ENCODE assay signal across 19 cellular contexts in genomic region chr3:45002139-45002660, GRCh38. TPM values are rescaled to one million over a fixed set of nuclear protein-coding genes. Genes with fewer than 3 reads are reported as not detected.
DNase-seq lines count a peak whose midpoint lies in the region; ATAC-seq, FAIRE-seq and TF ChIP-seq lines count a peak whose summit lies in the region.
"Had no signal": no experiment of that assay in that cellular context is flagged by ENCODE, and none has a peak within 500 bp of the region (broad histone marks: within the 10 kb centered on the region; RNA-seq: fewer than 3 reads in every experiment).

No MANE protein-coding gene starts in this region.

- POLR2A ChIA-PET in activated naive CD8-positive, alpha-beta T cell treated with anti-CD3 and anti-CD28 coated beads, Interleukin-2, amount 10 ng/mL, durations not matched to agents 7 days and 5 days (lab: Charles Lee): no interaction called here
- POLR2A ChIA-PET in T-cell (lab: Charles Lee) (interaction anchor here in 1 of 2 donors (0.6 to 0.8 kb wide), 2 partner anchors 11 to 1523 kb away, joined by 3 read pairs; no protein-coding TSS in a partner anchor), HepG2 (lab: Yijun Ruan, JAX) (no interaction called here), Caco-2 (lab: Charles Lee) (no interaction called here)

- DNase-seq in activated naive CD8-positive, alpha-beta T cell treated with anti-CD3 and anti-CD28 coated beads, Interleukin-2, amount 10 ng/mL, durations not matched to agents 7 days and 5 days: no peak
- DNase-seq in activated naive CD8-positive, alpha-beta T cell treated with anti-CD3 and anti-CD28 coated beads, Interleukin-2, amount 50 U/mL, for 24 hours: no peak
- DNase-seq in T-cell (no peak), HepG2 (ENCODE audit: low spot score) (peak; percentile 16), Caco-2 (no peak), SK-N-DZ (ENCODE audit: low spot score) (no peak)
- DNase-seq in stimulated activated effector memory CD8-positive, alpha-beta T cell treated with anti-CD3 and anti-CD28 coated beads, Interleukin-12 subunit alpha, Interleukin-12 subunit beta, amount 100 ng/mL, for 72 hours (ENCODE audit: low spot score in 2 of 2): no peak
- DNase-seq: DND-41, GF-D8, GOT3, NCI-H1092 treated with DMSO at 0.1 percent for 48 hours, NCI-H1694, NCI-H2107, NCI-H69, PC-9 had no signal

- no peaks in the 10 kb centered on the region for H3K27me3 Mint-ChIP-seq in activated naive CD8-positive, alpha-beta T cell treated with anti-CD3 and anti-CD28 coated beads, Interleukin-2, amount 10 ng/mL, durations not matched to agents 7 days and 5 days
- no peaks in the 10 kb centered on the region for H3K27me3 Mint-ChIP-seq in activated naive CD8-positive, alpha-beta T cell treated with anti-CD3 and anti-CD28 coated beads, Interleukin-2, amount 50 U/mL, for 24 hours
- H3K27me3 Mint-ChIP-seq in T-cell (no peaks in the 10 kb centered on the region), Caco-2 (ENCODE audit: insufficient read depth, unreplicated experiment) (no peaks in the 10 kb centered on the region)

- intact Hi-C loops in HepG2 (cut with micrococcal nuclease; ENCODE audit: unreplicated experiment) (no loop called here), Caco-2 (cut with micrococcal nuclease; ENCODE audit: unreplicated experiment) (no loop called here)

- ATAC-seq in activated naive CD8-positive, alpha-beta T cell treated with anti-CD3 and anti-CD28 coated beads, Interleukin-2, amount 10 ng/mL, durations not matched to agents 7 days and 5 days (ENCODE audit: low read depth): no peak
- no peak for ATAC-seq in activated naive CD8-positive, alpha-beta T cell treated with anti-CD3 and anti-CD28 coated beads, Interleukin-2, amount 50 U/mL, for 24 hours
- ATAC-seq in T-cell (replicated peaks in 1 of 4) (no peak), HepG2 (peak; percentile 68), HG03025 (IDR thresholded peaks at IDR 0.05; ENCODE audit: low FRiP score, unreplicated experiment) (no peak)
- no peak for ATAC-seq in stimulated activated effector memory CD8-positive, alpha-beta T cell treated with anti-CD3 and anti-CD28 coated beads, Interleukin-12 subunit alpha, Interleukin-12 subunit beta, amount 100 ng/mL, for 72 hours
- ATAC-seq: K562 had no signal

- no peak overlapping the region for H3K4me3 ChIP-seq in HepG2 (replicated peaks in 1 of 3; ENCODE audit: insufficient read depth in 1 of 3, low read depth in 2 of 3, low read length in 3 of 3)
- H3K4me3 ChIP-seq in Caco-2 (ENCODE audit: low read depth, low read length): no peak overlapping the region
- H3K4me3 ChIP-seq: K562, PC-9 had no signal

- H3K9me3 ChIP-seq in HepG2 (ENCODE audit: low read length) (no peaks in the 10 kb centered on the region), Caco-2 (no peaks in the 10 kb centered on the region)

- peaks cover 12% of the 10 kb centered on the region for H3K4me1 ChIP-seq in HepG2 (ENCODE audit: insufficient read depth, low read length)
- H3K4me1 ChIP-seq in Caco-2: no peaks in the 10 kb centered on the region

- H3K9ac ChIP-seq in HepG2 (ENCODE audit: insufficient read depth, low read depth, low read length): no peak overlapping the region

- no peak overlapping the region for H2AFZ ChIP-seq in HepG2 (ENCODE audit: low read length)
- H2AFZ ChIP-seq: PC-9 had no signal

- H3K36me3 Mint-ChIP-seq in activated naive CD8-positive, alpha-beta T cell treated with anti-CD3 and anti-CD28 coated beads, Interleukin-2, amount 10 ng/mL, durations not matched to agents 7 days and 5 days: peaks cover 56% of the 10 kb centered on the region
- peaks cover 75% of the 10 kb centered on the region for H3K36me3 Mint-ChIP-seq in activated naive CD8-positive, alpha-beta T cell treated with anti-CD3 and anti-CD28 coated beads, Interleukin-2, amount 50 U/mL, for 24 hours (ENCODE audit: low read depth)
- H3K36me3 Mint-ChIP-seq in T-cell: peaks cover 68% of the 10 kb centered on the region
- peaks cover 97% of the 10 kb centered on the region for H3K36me3 Mint-ChIP-seq in stimulated activated effector memory CD8-positive, alpha-beta T cell treated with anti-CD3 and anti-CD28 coated beads, Interleukin-12 subunit alpha, Interleukin-12 subunit beta, amount 100 ng/mL, for 72 hours
- peaks cover 78% of the 10 kb centered on the region for H3K36me3 Mint-ChIP-seq in Caco-2 (ENCODE audit: insufficient read depth, unreplicated experiment)

- peaks cover 11% of the 10 kb centered on the region for H3K4me1 Mint-ChIP-seq in activated naive CD8-positive, alpha-beta T cell treated with anti-CD3 and anti-CD28 coated beads, Interleukin-2, amount 10 ng/mL, durations not matched to agents 7 days and 5 days
- peaks cover 24% of the 10 kb centered on the region for H3K4me1 Mint-ChIP-seq in activated naive CD8-positive, alpha-beta T cell treated with anti-CD3 and anti-CD28 coated beads, Interleukin-2, amount 50 U/mL, for 24 hours
- peaks cover 29 to 44% (median 38%) of the 10 kb centered on the region in 3 donors for H3K4me1 Mint-ChIP-seq in T-cell
- peaks cover 18% of the 10 kb centered on the region for H3K4me1 Mint-ChIP-seq in stimulated activated effector memory CD8-positive, alpha-beta T cell treated with anti-CD3 and anti-CD28 coated beads, Interleukin-12 subunit alpha, Interleukin-12 subunit beta, amount 100 ng/mL, for 72 hours
- no peaks in the 10 kb centered on the region for H3K4me1 Mint-ChIP-seq in Caco-2 (ENCODE audit: low read depth, unreplicated experiment)

- CTCF ChIA-PET in T-cell (lab: Charles Lee): no interaction called here
- CTCF ChIA-PET in HepG2 (lab: Yijun Ruan, JAX; ENCODE audit: low intra/inter-chr PET ratio, low total read pairs): no interaction called here
- CTCF ChIA-PET in Caco-2 (lab: Charles Lee): no interaction called here

- peaks cover 3% of the 10 kb centered on the region for H3K9me3 Mint-ChIP-seq in activated naive CD8-positive, alpha-beta T cell treated with anti-CD3 and anti-CD28 coated beads, Interleukin-2, amount 10 ng/mL, durations not matched to agents 7 days and 5 days
- peaks cover 9% of the 10 kb centered on the region for H3K9me3 Mint-ChIP-seq in activated naive CD8-positive, alpha-beta T cell treated with anti-CD3 and anti-CD28 coated beads, Interleukin-2, amount 50 U/mL, for 24 hours
- H3K9me3 Mint-ChIP-seq in T-cell (peaks cover 0 to 4% (median 0%) of the 10 kb centered on the region in 3 donors), Caco-2 (ENCODE audit: unreplicated experiment) (no peaks in the 10 kb centered on the region)
- H3K9me3 Mint-ChIP-seq in stimulated activated effector memory CD8-positive, alpha-beta T cell treated with anti-CD3 and anti-CD28 coated beads, Interleukin-12 subunit alpha, Interleukin-12 subunit beta, amount 100 ng/mL, for 72 hours: no peaks in the 10 kb centered on the region

- peak overlapping the region; percentile 8 for H3K27ac Mint-ChIP-seq in activated naive CD8-positive, alpha-beta T cell treated with anti-CD3 and anti-CD28 coated beads, Interleukin-2, amount 10 ng/mL, durations not matched to agents 7 days and 5 days
- no peak overlapping the region for H3K27ac Mint-ChIP-seq in activated naive CD8-positive, alpha-beta T cell treated with anti-CD3 and anti-CD28 coated beads, Interleukin-2, amount 50 U/mL, for 24 hours
- peak overlapping the region; percentile 73 to 90 for H3K27ac Mint-ChIP-seq in T-cell
- H3K27ac Mint-ChIP-seq in stimulated activated effector memory CD8-positive, alpha-beta T cell treated with anti-CD3 and anti-CD28 coated beads, Interleukin-12 subunit alpha, Interleukin-12 subunit beta, amount 100 ng/mL, for 72 hours: peak overlapping the region; percentile 80
- no peak overlapping the region for H3K27ac Mint-ChIP-seq in Caco-2 (ENCODE audit: unreplicated experiment)

- H4K20me1 ChIP-seq in HepG2 (ENCODE audit: insufficient read depth, low read length): no peaks in the 10 kb centered on the region

- FAIRE-seq in HepG2 (lab: Jason Lieb, UNC): no peak
- FAIRE-seq: D721Med, K562 had no signal

- no peak for TF ChIP-seq RAD21 in HepG2 (CRISPR knock-in tag; IDR thresholded peaks at IDR 0.05)

- H3K4me2 ChIP-seq in HepG2 (ENCODE audit: low read depth, low read length): no peak overlapping the region
- H3K4me2 ChIP-seq: PC-9 had no signal

- WGBS in HepG2 (ENCODE audit: low lambda C conversion rate): 58% methylated on average over 2 of the region's 2 CpGs

- no peak for TF ChIP-seq EP300 in HepG2 (IDR thresholded peaks at IDR 0.05; ENCODE audit: low read depth in 2 of 2, low read length in 2 of 2)
- no peak for TF ChIP-seq EP300 in HepG2 (CRISPR knock-in tag; IDR thresholded peaks at IDR 0.05; ENCODE audit: borderline replicate concordance)

- no peaks in the 10 kb centered on the region for H3K79me2 ChIP-seq in HepG2 (ENCODE audit: insufficient read depth, low read length)

- no peaks in the 10 kb centered on the region for H3K27me3 ChIP-seq in HepG2 (ENCODE audit: control insufficient read depth in 1 of 2, insufficient read depth in 2 of 2, low read length in 2 of 2)
- H3K27me3 ChIP-seq in Caco-2 (replicated peaks; ENCODE audit: control insufficient read depth, insufficient read depth, low read length): no peaks in the 10 kb centered on the region

- H3K27ac ChIP-seq in HepG2 (ENCODE audit: extremely low read length, insufficient read depth, low read length): peak overlapping the region; percentile 40
- H3K27ac ChIP-seq: HL-60, PC-9 had no signal

- no peak for TF ChIP-seq POLR2A in HepG2 (IDR thresholded peaks at IDR 0.05; ENCODE audit: insufficient read depth in 1 of 2, low read depth in 2 of 2, low read length in 2 of 2)

- TF ChIP-seq CTCF in HepG2 (CRISPR knock-in tag; IDR thresholded peaks at IDR 0.05) (no peak), Caco-2 (IDR thresholded peaks at IDR 0.05; ENCODE audit: insufficient read depth in 1 of 2, low read depth in 1 of 2, low read length in 1 of 2, severe bottlenecking in 1 of 2, unreplicated experiment in 1 of 2) (no peak)

- no peak overlapping the region for H3K4me3 Mint-ChIP-seq in activated naive CD8-positive, alpha-beta T cell treated with anti-CD3 and anti-CD28 coated beads, Interleukin-2, amount 10 ng/mL, durations not matched to agents 7 days and 5 days
- H3K4me3 Mint-ChIP-seq in activated naive CD8-positive, alpha-beta T cell treated with anti-CD3 and anti-CD28 coated beads, Interleukin-2, amount 50 U/mL, for 24 hours: no peak overlapping the region
- H3K4me3 Mint-ChIP-seq in T-cell: no peak overlapping the region
- no peak overlapping the region for H3K4me3 Mint-ChIP-seq in stimulated activated effector memory CD8-positive, alpha-beta T cell treated with anti-CD3 and anti-CD28 coated beads, Interleukin-12 subunit alpha, Interleukin-12 subunit beta, amount 100 ng/mL, for 72 hours
- no peak overlapping the region for H3K4me3 Mint-ChIP-seq in Caco-2 (ENCODE audit: unreplicated experiment)

- H3K36me3 ChIP-seq in HepG2 (replicated peaks in 1 of 2; ENCODE audit: control insufficient read depth in 1 of 2, insufficient read depth in 2 of 2, low read length in 2 of 2): peaks cover 27 to 73% of the 10 kb centered on the region in 2 experiments
- peaks cover 5% of the 10 kb centered on the region for H3K36me3 ChIP-seq in Caco-2 (ENCODE audit: control insufficient read depth, insufficient read depth, low read length)

- no TSS peak for BruUV-seq in HepG2 (replicated peaks; lab: Mats Ljungman, UMichigan)
- no TSS peak for BruUV-seq in Caco-2 (replicated peaks; lab: Mats Ljungman, UMichigan)

- in situ Hi-C loops in HepG2 (cut with HindIII; ENCODE audit: extremely low pct_ligation_motif_present, low pct_unique_long_range_greater_than_20kb): no loop called here

RNA-seq across cellular contexts. Expression of gene CLEC3B, which starts 23.9 kb away (rescaled TPM):
- total RNA-seq in activated naive CD8-positive, alpha-beta T cell treated with anti-CD3 and anti-CD28 coated beads, Interleukin-2, amount 10 ng/mL, durations not matched to agents 7 days and 5 days: under 1 TPM in 1 of 2 experiments, not detected in 1; 0.45 TPM
- total RNA-seq in T-cell: 1 to 10 TPM in 2 of 5 donors, under 1 TPM in 3; 0.55 to 1.6 (median 0.66) TPM
- total RNA-seq in HepG2 (2016; rRNA removed; fragmentation: Illumina TruSeq; extraction: Trizol): not detected in 2 replicates
- total RNA-seq in HepG2 (2016; cell fraction: cytosol; rRNA removed; fragmentation: Illumina TruSeq; extraction: Trizol; ENCODE audit: low read depth): not detected in 2 replicates
- not detected in 2 replicates for total RNA-seq in HepG2 (2016; cell fraction: insoluble cytoplasmic fraction; rRNA removed; fragmentation: Illumina TruSeq; extraction: Trizol)
- not detected in 2 replicates for total RNA-seq in HepG2 (2016; cell fraction: membrane; rRNA removed; fragmentation: Illumina TruSeq; extraction: Trizol)
- not detected in 2 replicates for total RNA-seq in HepG2 (2016; cell fraction: nucleus; rRNA removed; fragmentation: Illumina TruSeq; extraction: Trizol)
- 0.07 and 0.10 TPM in 2 replicates for polyA plus RNA-seq in HepG2 (2011; rRNA removed)
- polyA plus RNA-seq in HepG2 (2011; cell fraction: cytosol; rRNA removed): not detected in 2 replicates
- 0.39 and 0.47 TPM in 2 replicates for polyA plus RNA-seq in HepG2 (2011; cell fraction: nucleus; rRNA removed)
- polyA plus RNA-seq in HepG2 (2012): 0.24 TPM in 1 of 2 replicates, not detected in the other
- polyA plus RNA-seq in HepG2 (2016; cell fraction: cytosol; fragmentation: Illumina TruSeq; extraction: Trizol; ENCODE audit: low read depth): not detected in 2 replicates
- polyA plus RNA-seq in HepG2 (2016; cell fraction: insoluble cytoplasmic fraction; fragmentation: Illumina TruSeq; extraction: Trizol; ENCODE audit: low read depth): not detected in 2 replicates
- not detected in 2 replicates for polyA plus RNA-seq in HepG2 (2016; cell fraction: membrane; fragmentation: Illumina TruSeq; extraction: Trizol; ENCODE audit: low read depth)
- polyA plus RNA-seq in HepG2 (2016; cell fraction: nucleus; fragmentation: Illumina TruSeq; extraction: Trizol; ENCODE audit: insufficient read depth, low read depth): 0.77 TPM in 1 of 2 replicates, not detected in the other
- 0.37 TPM in 1 of 2 replicates, not detected in the other for polyA minus RNA-seq in HepG2 (2011; rRNA and poly(A)+ RNA removed; ENCODE audit: low replicate concordance)
- not detected in 2 replicates for polyA minus RNA-seq in HepG2 (2011; cell fraction: cytosol; rRNA and poly(A)+ RNA removed)
- 0.77 TPM in 1 of 2 replicates, not detected in the other for polyA minus RNA-seq in HepG2 (2011; cell fraction: nucleus; rRNA and poly(A)+ RNA removed)
- 1.1 TPM in 1 of 2 replicates, not detected in the other for total RNA-seq in Caco-2 (2022)
- polyA plus RNA-seq in SK-N-DZ (2014; cell fraction: cytosol; rRNA removed): not detected in 2 replicates
- polyA plus RNA-seq in SK-N-DZ (2014; cell fraction: nucleus; rRNA removed): not detected in 2 replicates
- total RNA-seq: K562, PC-9 had no signal
- polyA plus RNA-seq: K562 had no signal

RNA-seq across cellular contexts. Expression of gene EXOSC7, which starts 26.2 kb away (rescaled TPM):
- 10 to 100 TPM; 47.8 to 49.0 TPM for total RNA-seq in activated naive CD8-positive, alpha-beta T cell treated with anti-CD3 and anti-CD28 coated beads, Interleukin-2, amount 10 ng/mL, durations not matched to agents 7 days and 5 days
- total RNA-seq in T-cell (10 to 100 TPM; 27.7 to 44.3 (median 42.0) TPM), HepG2 (2016; rRNA removed; fragmentation: Illumina TruSeq; extraction: Trizol) (74.7 and 81.9 TPM in 2 replicates), Caco-2 (2022) (70.9 and 73.8 TPM in 2 replicates)
- total RNA-seq in HepG2 (2016; cell fraction: cytosol; rRNA removed; fragmentation: Illumina TruSeq; extraction: Trizol; ENCODE audit: low read depth): 14.7 and 18.3 TPM in 2 replicates
- total RNA-seq in HepG2 (2016; cell fraction: insoluble cytoplasmic fraction; rRNA removed; fragmentation: Illumina TruSeq; extraction: Trizol): 74.4 and 92.0 TPM in 2 replicates
- total RNA-seq in HepG2 (2016; cell fraction: membrane; rRNA removed; fragmentation: Illumina TruSeq; extraction: Trizol): 20.2 and 24.8 TPM in 2 replicates
- 45.8 and 52.9 TPM in 2 replicates for total RNA-seq in HepG2 (2016; cell fraction: nucleus; rRNA removed; fragmentation: Illumina TruSeq; extraction: Trizol)
- polyA plus RNA-seq in HepG2 (2011; rRNA removed): 56.8 and 68.3 TPM in 2 replicates
- 69.7 and 74.0 TPM in 2 replicates for polyA plus RNA-seq in HepG2 (2011; cell fraction: cytosol; rRNA removed)
- 30.3 and 40.7 TPM in 2 replicates for polyA plus RNA-seq in HepG2 (2011; cell fraction: nucleus; rRNA removed)
- polyA plus RNA-seq in HepG2 (2012): 56.8 and 61.8 TPM in 2 replicates
- 12.5 and 13.4 TPM in 2 replicates for polyA plus RNA-seq in HepG2 (2016; cell fraction: cytosol; fragmentation: Illumina TruSeq; extraction: Trizol; ENCODE audit: low read depth)
- 79.1 and 90.4 TPM in 2 replicates for polyA plus RNA-seq in HepG2 (2016; cell fraction: insoluble cytoplasmic fraction; fragmentation: Illumina TruSeq; extraction: Trizol; ENCODE audit: low read depth)
- polyA plus RNA-seq in HepG2 (2016; cell fraction: membrane; fragmentation: Illumina TruSeq; extraction: Trizol; ENCODE audit: low read depth): 14.3 and 15.5 TPM in 2 replicates
- 55.0 and 61.2 TPM in 2 replicates for polyA plus RNA-seq in HepG2 (2016; cell fraction: nucleus; fragmentation: Illumina TruSeq; extraction: Trizol; ENCODE audit: insufficient read depth, low read depth)
- polyA minus RNA-seq in HepG2 (2011; rRNA and poly(A)+ RNA removed; ENCODE audit: low replicate concordance): 54.6 and 79.4 TPM in 2 replicates
- 14.5 and 18.1 TPM in 2 replicates for polyA minus RNA-seq in HepG2 (2011; cell fraction: cytosol; rRNA and poly(A)+ RNA removed)
- polyA minus RNA-seq in HepG2 (2011; cell fraction: nucleus; rRNA and poly(A)+ RNA removed): 56.4 and 58.9 TPM in 2 replicates
- polyA plus RNA-seq in SK-N-DZ (2014; cell fraction: cytosol; rRNA removed): 70.5 and 77.0 TPM in 2 replicates
- 49.7 and 65.4 TPM in 2 replicates for polyA plus RNA-seq in SK-N-DZ (2014; cell fraction: nucleus; rRNA removed)

RNA-seq across cellular contexts. Expression of gene ZDHHC3, which starts 26.2 kb away (rescaled TPM):
- total RNA-seq in activated naive CD8-positive, alpha-beta T cell treated with anti-CD3 and anti-CD28 coated beads, Interleukin-2, amount 10 ng/mL, durations not matched to agents 7 days and 5 days: 10 to 100 TPM; 44.7 to 51.1 TPM
- total RNA-seq in T-cell: 10 to 100 TPM; 38.8 to 53.9 (median 44.5) TPM
- 40.8 and 44.1 TPM in 2 replicates for total RNA-seq in HepG2 (2016; rRNA removed; fragmentation: Illumina TruSeq; extraction: Trizol)
- 44.6 and 63.4 TPM in 2 replicates for total RNA-seq in HepG2 (2016; cell fraction: cytosol; rRNA removed; fragmentation: Illumina TruSeq; extraction: Trizol; ENCODE audit: low read depth)
- total RNA-seq in HepG2 (2016; cell fraction: insoluble cytoplasmic fraction; rRNA removed; fragmentation: Illumina TruSeq; extraction: Trizol): 38.9 TPM in 2 replicates
- total RNA-seq in HepG2 (2016; cell fraction: membrane; rRNA removed; fragmentation: Illumina TruSeq; extraction: Trizol): 88.8 and 95.5 TPM in 2 replicates
- total RNA-seq in HepG2 (2016; cell fraction: nucleus; rRNA removed; fragmentation: Illumina TruSeq; extraction: Trizol): 32.2 and 35.0 TPM in 2 replicates
- polyA plus RNA-seq in HepG2 (2011; rRNA removed): 63.2 and 65.7 TPM in 2 replicates
- polyA plus RNA-seq in HepG2 (2011; cell fraction: cytosol; rRNA removed): 63.4 and 70.0 TPM in 2 replicates
- polyA plus RNA-seq in HepG2 (2011; cell fraction: nucleus; rRNA removed): 49.3 and 50.0 TPM in 2 replicates
- polyA plus RNA-seq in HepG2 (2012): 27.7 and 34.2 TPM in 2 replicates
- polyA plus RNA-seq in HepG2 (2016; cell fraction: cytosol; fragmentation: Illumina TruSeq; extraction: Trizol; ENCODE audit: low read depth): 66.7 and 83.5 TPM in 2 replicates
- polyA plus RNA-seq in HepG2 (2016; cell fraction: insoluble cytoplasmic fraction; fragmentation: Illumina TruSeq; extraction: Trizol; ENCODE audit: low read depth): 39.8 and 49.2 TPM in 2 replicates
- polyA plus RNA-seq in HepG2 (2016; cell fraction: membrane; fragmentation: Illumina TruSeq; extraction: Trizol; ENCODE audit: low read depth): 86.9 and 101 TPM in 2 replicates
- 44.4 and 49.2 TPM in 2 replicates for polyA plus RNA-seq in HepG2 (2016; cell fraction: nucleus; fragmentation: Illumina TruSeq; extraction: Trizol; ENCODE audit: insufficient read depth, low read depth)
- polyA minus RNA-seq in HepG2 (2011; rRNA and poly(A)+ RNA removed; ENCODE audit: low replicate concordance): 311 and 530 TPM in 2 replicates
- polyA minus RNA-seq in HepG2 (2011; cell fraction: cytosol; rRNA and poly(A)+ RNA removed): 26.9 and 42.4 TPM in 2 replicates
- 59.6 and 61.3 TPM in 2 replicates for polyA minus RNA-seq in HepG2 (2011; cell fraction: nucleus; rRNA and poly(A)+ RNA removed)
- total RNA-seq in Caco-2 (2022): 68.4 and 71.3 TPM in 2 replicates
- polyA plus RNA-seq in SK-N-DZ (2014; cell fraction: cytosol; rRNA removed): 24.1 and 26.5 TPM in 2 replicates
- polyA plus RNA-seq in SK-N-DZ (2014; cell fraction: nucleus; rRNA removed): 26.0 and 47.5 TPM in 2 replicates

Comparison
In these comparisons a context has a peak if more than half of its experiments do, and no peak if none do; other contexts are left out.
1. H3K27ac Mint-ChIP-seq: peak in activated naive CD8-positive, alpha-beta T cell treated with anti-CD3 and anti-CD28 coated beads, Interleukin-2, amount 10 ng/mL, durations not matched to agents 7 days and 5 days (single experiment), T-cell (2 of 2) and stimulated activated effector memory CD8-positive, alpha-beta T cell treated with anti-CD3 and anti-CD28 coated beads, Interleukin-12 subunit alpha, Interleukin-12 subunit beta, amount 100 ng/mL, for 72 hours (single experiment); none in activated naive CD8-positive, alpha-beta T cell treated with anti-CD3 and anti-CD28 coated beads, Interleukin-2, amount 50 U/mL, for 24 hours (single experiment) and Caco-2 (single experiment).